Comparison of ENCODE assay signal across 1 cellular context in genomic region chr9:20658246-20658667, GRCh38.
TF ChIP-seq lines count a peak whose summit lies in the region.

No MANE protein-coding gene starts in this region.

TF ChIP-seq in WTC11, 78 proteins besides CTCF, POLR2A, EP300 and RAD21 (continued from another document):
- TF ChIP-seq, protein P1, sequence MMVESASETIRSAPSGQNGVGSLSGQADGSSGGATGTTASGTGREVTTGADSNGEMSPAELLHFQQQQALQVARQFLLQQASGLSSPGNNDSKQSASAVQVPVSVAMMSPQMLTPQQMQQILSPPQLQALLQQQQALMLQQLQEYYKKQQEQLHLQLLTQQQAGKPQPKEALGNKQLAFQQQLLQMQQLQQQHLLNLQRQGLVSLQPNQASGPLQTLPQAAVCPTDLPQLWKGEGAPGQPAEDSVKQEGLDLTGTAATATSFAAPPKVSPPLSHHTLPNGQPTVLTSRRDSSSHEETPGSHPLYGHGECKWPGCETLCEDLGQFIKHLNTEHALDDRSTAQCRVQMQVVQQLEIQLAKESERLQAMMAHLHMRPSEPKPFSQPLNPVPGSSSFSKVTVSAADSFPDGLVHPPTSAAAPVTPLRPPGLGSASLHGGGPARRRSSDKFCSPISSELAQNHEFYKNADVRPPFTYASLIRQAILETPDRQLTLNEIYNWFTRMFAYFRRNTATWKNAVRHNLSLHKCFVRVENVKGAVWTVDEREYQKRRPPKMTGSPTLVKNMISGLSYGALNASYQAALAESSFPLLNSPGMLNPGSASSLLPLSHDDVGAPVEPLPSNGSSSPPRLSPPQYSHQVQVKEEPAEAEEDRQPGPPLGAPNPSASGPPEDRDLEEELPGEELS (CRISPR knock-in tag; IDR thresholded peaks at IDR 0.05): 0 out of 2 replicates have a peak, but pooled peaks have one; percentile 23
- TF ChIP-seq SMAD3 (CRISPR knock-in tag; IDR thresholded peaks at IDR 0.05; ENCODE audit: borderline replicate concordance) (peak; percentile 59; the same call in 1 of the 2 replicates), ARID4B (CRISPR knock-in tag; IDR thresholded peaks at IDR 0.05; ENCODE audit: borderline replicate concordance) (0 out of 2 replicates have a peak, but pooled peaks have one; percentile 29)
- TF ChIP-seq, protein P2, sequence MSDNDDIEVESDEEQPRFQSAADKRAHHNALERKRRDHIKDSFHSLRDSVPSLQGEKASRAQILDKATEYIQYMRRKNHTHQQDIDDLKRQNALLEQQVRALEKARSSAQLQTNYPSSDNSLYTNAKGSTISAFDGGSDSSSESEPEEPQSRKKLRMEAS (CRISPR knock-in tag; IDR thresholded peaks at IDR 0.05): peak; percentile 37; the same call in 1 of the 2 replicates
